16 cellular contexts compared by ENCODE assay signal in genomic region chrX:18896680-18897544, GRCh38.
A peak's percentile ranks its signal among the peaks of the same experiment; 100 is the strongest.
DNase-seq lines count a peak whose midpoint lies in the region; ATAC-seq and TF ChIP-seq lines count a peak whose summit lies in the region.
"Had no signal": no experiment of that assay in that cellular context is flagged by ENCODE, and none has a peak within 500 bp of the region (broad histone marks: within the 10 kb centered on the region; RNA-seq: fewer than 3 reads in every experiment).

No MANE protein-coding gene starts in this region.

- no peaks in the 10 kb centered on the region for H3K79me2 ChIP-seq in osteoblast (ENCODE audit: insufficient read depth, low read length)

- H3K4me3 ChIP-seq in RWPE2 (ENCODE audit: severe bottlenecking) (no peak overlapping the region), osteoblast (ENCODE audit: insufficient read depth, low read length) (no peak overlapping the region), thoracic aorta (no peak overlapping the region)

- no peak for TF ChIP-seq CTCF in RWPE2 (IDR thresholded peaks at IDR 0.05; ENCODE audit: poor library complexity, severe bottlenecking)
- TF ChIP-seq CTCF in osteoblast (IDR thresholded peaks at IDR 0.05; ENCODE audit: extremely low read depth, low read depth, low read length): no peak
- TF ChIP-seq CTCF in thoracic aorta (IDR thresholded peaks at IDR 0.05): no peak

- H3K36me3 ChIP-seq in RWPE2 (ENCODE audit: low read depth) (no peaks in the 10 kb centered on the region), osteoblast (ENCODE audit: insufficient read depth, low read length) (peaks cover 3% of the 10 kb centered on the region), thoracic aorta (no peaks in the 10 kb centered on the region)

- H3K27me3 ChIP-seq in RWPE2 (ENCODE audit: insufficient read depth, poor library complexity, severe bottlenecking) (no peaks in the 10 kb centered on the region), osteoblast (ENCODE audit: insufficient read depth, low read length) (no peaks in the 10 kb centered on the region), thoracic aorta (replicated peaks; ENCODE audit: insufficient read depth) (no peaks in the 10 kb centered on the region)

- peaks cover 13% of the 10 kb centered on the region for H3K4me1 ChIP-seq in RWPE2 (ENCODE audit: insufficient read depth, poor library complexity, severe bottlenecking)
- H3K4me1 ChIP-seq in osteoblast (ENCODE audit: insufficient read depth, low read length): peaks cover 6% of the 10 kb centered on the region
- peaks cover 10 to 25% of the 10 kb centered on the region in 2 donors for H3K4me1 ChIP-seq in thoracic aorta (ENCODE audit: control insufficient read depth in 1 of 2, low read depth in 2 of 2)

- H3K4me2 ChIP-seq in osteoblast (ENCODE audit: insufficient read depth, low read length): no peak overlapping the region

- no peak overlapping the region for H2AFZ ChIP-seq in osteoblast (ENCODE audit: low read length)

- ATAC-seq in RWPE2 (ENCODE audit: low read depth): no peak
- no peak for ATAC-seq in thoracic aorta (ENCODE audit: insufficient number of reproducible peaks, low FRiP score, low read depth)
- no peak for ATAC-seq in HG02571 (IDR thresholded peaks at IDR 0.05; ENCODE audit: unreplicated experiment)
- ATAC-seq in HG03097 (IDR thresholded peaks at IDR 0.05; ENCODE audit: low FRiP score, unreplicated experiment): no peak

- H3K27ac ChIP-seq in RWPE2 (ENCODE audit: poor library complexity, severe bottlenecking) (peak overlapping the region; percentile 68), caudate nucleus (ENCODE audit: low read depth, low read length) (peak overlapping the region; percentile 8), osteoblast (ENCODE audit: low read depth, low read length) (no peak overlapping the region), thoracic aorta (peak overlapping the region; percentile 79 to 83)

- DNase-seq in RWPE2 (ENCODE audit: low spot score): no peak
- DNase-seq in caudate nucleus (lab: John Stamatoyannopoulos, UW): peak in 4 of 61 donors; percentile 0 to 43 (median 14)
- peak; percentile 61 for DNase-seq in osteoblast (ENCODE audit: insufficient read length, low spot score, missing footprints)
- DNase-seq in thoracic aorta (ENCODE audit: low spot score): no peak
- no peak for DNase-seq in NCI-H748 (lab: John Stamatoyannopoulos, UW; ENCODE audit: unreplicated experiment)
- DNase-seq: ACHN; C1 segment of cervical spinal cord; CD8-positive, alpha-beta memory T cell; NCI-H1105; NCI-H1694 treated with DMSO at 0.1 percent for 48 hours; NCI-H2107; NCI-H510A; NCI-H774; OCI-M1 had no signal

- H3K9me3 ChIP-seq in RWPE2 (ENCODE audit: severe bottlenecking): no peaks in the 10 kb centered on the region
- no peaks in the 10 kb centered on the region for H3K9me3 ChIP-seq in osteoblast (ENCODE audit: low read depth, low read length)
- H3K9me3 ChIP-seq in thoracic aorta: no peaks in the 10 kb centered on the region

- H4K20me1 ChIP-seq in osteoblast (ENCODE audit: insufficient read depth, low read length): no peaks in the 10 kb centered on the region
